ENCODE assay signal across 10 cellular contexts in the genomic region with DNA sequence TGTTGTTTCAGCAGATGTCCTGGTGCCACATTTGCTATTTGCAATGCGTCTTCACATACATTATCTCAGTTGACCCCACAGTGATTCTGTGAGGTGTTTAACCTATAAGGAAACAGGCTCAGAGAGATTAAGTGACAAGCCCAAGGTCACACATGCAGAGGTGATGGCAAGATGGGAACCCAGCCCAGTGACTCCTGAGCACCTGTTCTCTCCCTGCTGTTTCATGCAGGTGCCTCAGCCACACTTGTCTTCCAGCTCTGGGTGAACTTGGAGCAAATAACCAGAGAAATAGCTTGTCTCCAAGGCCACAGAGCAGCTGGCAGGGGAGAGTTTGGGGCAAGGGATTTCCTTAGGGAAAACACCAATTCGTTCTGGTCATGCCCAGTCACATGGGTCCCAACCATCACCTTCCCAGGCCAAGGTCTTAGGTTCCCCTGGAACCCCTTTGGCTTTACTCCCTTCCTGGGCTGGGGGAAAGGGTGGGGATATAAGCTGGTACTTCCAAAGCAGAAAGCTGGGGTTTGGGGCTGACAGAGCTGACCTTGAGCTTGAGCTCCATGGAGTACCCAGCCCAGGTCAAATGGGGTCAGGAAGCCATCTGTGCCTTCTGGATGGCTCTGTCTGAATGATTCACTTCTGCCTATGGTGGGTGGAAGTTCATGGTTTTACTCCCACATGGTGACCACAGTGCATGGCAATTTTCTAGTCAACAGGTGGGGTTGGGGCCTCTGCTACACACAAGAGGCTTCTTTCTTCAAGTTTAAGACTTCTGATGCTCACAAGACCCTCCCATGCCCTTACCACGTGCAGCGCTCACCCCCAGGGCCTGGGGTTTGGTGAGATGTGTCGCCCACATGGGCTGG. TPM values are rescaled to one million over a fixed set of nuclear protein-coding genes. Genes with fewer than 3 reads are reported as not detected.
DNase-seq lines count a peak whose midpoint lies in the region; ATAC-seq and TF ChIP-seq lines count a peak whose summit lies in the region.
"Had no signal": no experiment of that assay in that cellular context is flagged by ENCODE, and none has a peak within 500 bp of the region (broad histone marks: within the 10 kb centered on the region; RNA-seq: fewer than 3 reads in every experiment).

No MANE protein-coding gene starts in this region.

- POLR2A ChIA-PET in activated CD4-positive, alpha-beta memory T cell treated with anti-CD3 and anti-CD28 coated beads, Interleukin-2, amount 10 ng/mL, durations not matched to agents 7 days and 5 days (lab: Charles Lee) = no interaction called here

- no peaks in the 10 kb centered on the region for H3K9me3 ChIP-seq in lower lobe of right lung

- H3K4me3 Mint-ChIP-seq in activated CD4-positive, alpha-beta memory T cell treated with anti-CD3 and anti-CD28 coated beads, Interleukin-2, amount 10 ng/mL, durations not matched to agents 7 days and 5 days = no peak overlapping the region
- H3K4me3 Mint-ChIP-seq: brain had no signal

- H3K27ac Mint-ChIP-seq in activated CD4-positive, alpha-beta memory T cell treated with anti-CD3 and anti-CD28 coated beads, Interleukin-2, amount 10 ng/mL, durations not matched to agents 7 days and 5 days = no peak overlapping the region

- H3K9me3 Mint-ChIP-seq in activated CD4-positive, alpha-beta memory T cell treated with anti-CD3 and anti-CD28 coated beads, Interleukin-2, amount 10 ng/mL, durations not matched to agents 7 days and 5 days = no peaks in the 10 kb centered on the region
- H3K9me3 Mint-ChIP-seq: brain had no signal

- peaks cover 43% of the 10 kb centered on the region for H3K4me1 Mint-ChIP-seq in activated CD4-positive, alpha-beta memory T cell treated with anti-CD3 and anti-CD28 coated beads, Interleukin-2, amount 10 ng/mL, durations not matched to agents 7 days and 5 days

- no peaks in the 10 kb centered on the region for H3K27me3 ChIP-seq in lower lobe of right lung (ENCODE audit: low read depth)

- intact Hi-C loops in lower lobe of right lung (cut with DNase I) = no loop called here

- DNase-seq in activated CD4-positive, alpha-beta memory T cell treated with anti-CD3 and anti-CD28 coated beads, Interleukin-2, amount 10 ng/mL, durations not matched to agents 7 days and 5 days = peak; percentile 34
- peak; percentile 58 to 67 for DNase-seq in stimulated activated CD4-positive, alpha-beta T cell treated with anti-CD3 and anti-CD28 coated beads, Interleukin-15, amount 100 ng/mL, for 48 hours (ENCODE audit: low read depth in 2 of 2)
- DNase-seq in iPS-NIHi11 (ENCODE audit: low spot score) = no peak
- no peak for DNase-seq in DMS53 treated with DMSO at 0.1 percent for 48 hours (lab: John Stamatoyannopoulos, UW; ENCODE audit: unreplicated experiment)
- DNase-seq in lower lobe of right lung = no peak
- DNase-seq: nucleus accumbens had no signal

- H3K36me3 Mint-ChIP-seq in activated CD4-positive, alpha-beta memory T cell treated with anti-CD3 and anti-CD28 coated beads, Interleukin-2, amount 10 ng/mL, durations not matched to agents 7 days and 5 days (ENCODE audit: low read depth) = no peaks in the 10 kb centered on the region
- H3K36me3 Mint-ChIP-seq: brain had no signal

- no peaks in the 10 kb centered on the region for H3K36me3 ChIP-seq in lower lobe of right lung

- H3K4me1 ChIP-seq in lower lobe of right lung = peaks cover 17% of the 10 kb centered on the region

- H3K27me3 Mint-ChIP-seq in activated CD4-positive, alpha-beta memory T cell treated with anti-CD3 and anti-CD28 coated beads, Interleukin-2, amount 10 ng/mL, durations not matched to agents 7 days and 5 days = no peaks in the 10 kb centered on the region
- H3K27me3 Mint-ChIP-seq: brain had no signal

- ATAC-seq in GM18858 (IDR thresholded peaks at IDR 0.05; ENCODE audit: unreplicated experiment) (peak; percentile 41), HG02870 (IDR thresholded peaks at IDR 0.05; ENCODE audit: unreplicated experiment) (peak; percentile 62), HG03139 (IDR thresholded peaks at IDR 0.05; ENCODE audit: unreplicated experiment) (no peak), lower lobe of right lung (no peak)

- no peak overlapping the region for H3K4me3 ChIP-seq in lower lobe of right lung

- CTCF ChIA-PET in activated CD4-positive, alpha-beta memory T cell treated with anti-CD3 and anti-CD28 coated beads, Interleukin-2, amount 10 ng/mL, durations not matched to agents 7 days and 5 days (lab: Charles Lee) = no interaction called here

- no peak for TF ChIP-seq CTCF in lower lobe of right lung (IDR thresholded peaks at IDR 0.05)

- no peak overlapping the region for H3K27ac ChIP-seq in lower lobe of right lung

RNA-seq across cellular contexts. Expression of a gene that starts 22.4 kb away (rescaled TPM):
- under 1 TPM; 0.60 to 0.68 TPM for total RNA-seq in activated CD4-positive, alpha-beta memory T cell treated with anti-CD3 and anti-CD28 coated beads, Interleukin-2, amount 10 ng/mL, durations not matched to agents 7 days and 5 days
- total RNA-seq in lower lobe of right lung = 1.0 TPM

Comparison
In these comparisons a context has a peak if more than half of its experiments do, and no peak if none do; other contexts are left out.
1. ATAC-seq: peak in GM18858 (single experiment) and HG02870 (single experiment); none in HG03139 (single experiment) and lower lobe of right lung (0 of 2).
2. DNase-seq: peak in activated CD4-positive, alpha-beta memory T cell treated with anti-CD3 and anti-CD28 coated beads, Interleukin-2, amount 10 ng/mL, durations not matched to agents 7 days and 5 days (single experiment) and stimulated activated CD4-positive, alpha-beta T cell treated with anti-CD3 and anti-CD28 coated beads, Interleukin-15, amount 100 ng/mL, for 48 hours (2 of 2); none in iPS-NIHi11 (single experiment), DMS53 treated with DMSO at 0.1 percent for 48 hours (single experiment) and lower lobe of right lung (single experiment).